Comparison of ENCODE assay signal across 16 cellular contexts in the genomic region with DNA sequence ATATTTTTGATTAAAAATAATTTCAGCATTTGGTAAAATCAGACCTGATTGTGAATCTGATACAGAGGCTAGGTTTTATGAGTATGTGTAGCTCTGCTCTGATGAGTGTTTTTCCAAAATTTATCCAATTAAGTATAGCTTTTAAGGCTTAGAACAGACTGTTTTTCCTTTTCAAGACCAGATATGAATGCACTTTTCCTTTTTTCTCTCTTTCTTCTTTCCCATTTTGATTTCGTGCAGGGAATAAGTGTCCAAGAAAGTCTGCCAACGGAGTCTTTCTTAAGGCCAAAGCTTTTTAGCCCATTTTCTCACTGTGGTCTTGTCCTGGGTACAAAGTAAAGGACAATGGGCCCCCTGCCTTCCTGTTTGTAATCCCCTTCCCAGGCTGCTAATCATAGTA. TPM values are rescaled to one million over a fixed set of nuclear protein-coding genes. Genes with fewer than 3 reads are reported as not detected.
DNase-seq lines count a peak whose midpoint lies in the region; ATAC-seq and TF ChIP-seq lines count a peak whose summit lies in the region.
"Had no signal": no experiment of that assay in that cellular context is flagged by ENCODE, and none has a peak within 500 bp of the region (broad histone marks: within the 10 kb centered on the region; RNA-seq: fewer than 3 reads in every experiment).

No MANE protein-coding gene starts in this region.

- no peaks in the 10 kb centered on the region for H3K9me3 Mint-ChIP-seq in endothelial cell (ENCODE audit: unreplicated experiment)
- H3K9me3 Mint-ChIP-seq: activated naive CD4-positive, alpha-beta T cell treated with anti-CD3 and anti-CD28 coated beads, Interleukin-2, amount 10 ng/mL, durations not matched to agents 7 days and 5 days had no signal

- H3K4me1 Mint-ChIP-seq in endothelial cell (ENCODE audit: unreplicated experiment), result peaks cover 50% of the 10 kb centered on the region

- DNase-seq in left ventricle myocardium inferior (no peak), Right ventricle myocardium superior (no peak), endothelial cell (ENCODE audit: low spot score) (no peak), foreskin keratinocyte (no peak), COLO668 (lab: John Stamatoyannopoulos, UW; ENCODE audit: unreplicated experiment) (no peak), NCI-H2196 (lab: John Stamatoyannopoulos, UW; ENCODE audit: unreplicated experiment) (no peak)
- DNase-seq: activated CD4-positive, alpha-beta T cell treated with anti-CD3 and anti-CD28 coated beads, Interleukin-2, amount 50 U/mL, for 4 hours; activated naive CD4-positive, alpha-beta T cell treated with anti-CD3 and anti-CD28 coated beads, Interleukin-2, amount 10 ng/mL, durations not matched to agents 7 days and 5 days; cortex of kidney; DMS79; GOT3; KBM-7; retina; thyroid gland had no signal

- ATAC-seq in Right ventricle myocardium superior (ENCODE audit: poor library complexity), result no peak
- ATAC-seq in foreskin keratinocyte, result no peak
- ATAC-seq in HG02970 (IDR thresholded peaks at IDR 0.05; ENCODE audit: low FRiP score, unreplicated experiment), result no peak

- peak overlapping the region; percentile 88 for H3K27ac Mint-ChIP-seq in endothelial cell (ENCODE audit: unreplicated experiment)
- H3K27ac Mint-ChIP-seq: activated naive CD4-positive, alpha-beta T cell treated with anti-CD3 and anti-CD28 coated beads, Interleukin-2, amount 10 ng/mL, durations not matched to agents 7 days and 5 days had no signal

- no peaks in the 10 kb centered on the region for H3K36me3 ChIP-seq in left ventricle myocardium inferior
- peaks cover 8% of the 10 kb centered on the region for H3K36me3 ChIP-seq in neuron (ENCODE audit: insufficient read depth, low read length)
- H3K36me3 ChIP-seq: thyroid gland had no signal

- H3K27ac ChIP-seq in left ventricle myocardium inferior (replicated peaks) (peak overlapping the region; percentile 100), foreskin keratinocyte (no peak overlapping the region)

- intact Hi-C loops in left ventricle myocardium inferior (cut with micrococcal nuclease) (no loop called here), Right ventricle myocardium superior (cut with DNase I) (loop anchor here (10.0 kb wide), 1 partner anchor 52 kb away; no protein-coding TSS in a partner anchor)

- H3K36me3 Mint-ChIP-seq in endothelial cell (ENCODE audit: low read depth, unreplicated experiment), result peaks cover 8% of the 10 kb centered on the region
- H3K36me3 Mint-ChIP-seq: activated naive CD4-positive, alpha-beta T cell treated with anti-CD3 and anti-CD28 coated beads, Interleukin-2, amount 10 ng/mL, durations not matched to agents 7 days and 5 days had no signal

- H2AFZ ChIP-seq in neuron (ENCODE audit: low read depth, low read length), result no peak overlapping the region

- H3K9me3 ChIP-seq in left ventricle myocardium inferior (replicated peaks) (no peaks in the 10 kb centered on the region), neuron (ENCODE audit: low read length) (no peaks in the 10 kb centered on the region)
- H3K9me3 ChIP-seq: thyroid gland had no signal

- peak overlapping the region; percentile 83 for H3K4me3 Mint-ChIP-seq in endothelial cell (ENCODE audit: unreplicated experiment)

- peak overlapping the region; percentile 22 for H3K4me3 ChIP-seq in left ventricle myocardium inferior
- H3K4me3 ChIP-seq in neuron (ENCODE audit: low read length), result peak overlapping the region; percentile 94
- H3K4me3 ChIP-seq: thyroid gland had no signal

- peaks cover 5% of the 10 kb centered on the region for H3K27me3 Mint-ChIP-seq in endothelial cell (ENCODE audit: unreplicated experiment)

- H3K27me3 ChIP-seq in left ventricle myocardium inferior (ENCODE audit: low read depth) (no peaks in the 10 kb centered on the region), neuron (ENCODE audit: insufficient read depth, low read length) (no peaks in the 10 kb centered on the region), foreskin keratinocyte (no peaks in the 10 kb centered on the region)
- H3K27me3 ChIP-seq: thyroid gland had no signal

- peaks cover 84% of the 10 kb centered on the region for H3K4me1 ChIP-seq in left ventricle myocardium inferior
- H3K4me1 ChIP-seq in neuron (ENCODE audit: insufficient read depth, low read length), result peaks cover 42% of the 10 kb centered on the region
- peaks cover 23% of the 10 kb centered on the region for H3K4me1 ChIP-seq in foreskin keratinocyte

- no peak for TF ChIP-seq CTCF in left ventricle myocardium inferior (IDR thresholded peaks at IDR 0.05; ENCODE audit: borderline replicate concordance)
- no peak for TF ChIP-seq CTCF in endothelial cell (IDR thresholded peaks at IDR 0.05; ENCODE audit: unreplicated experiment)
- TF ChIP-seq CTCF in foreskin keratinocyte (conservative IDR thresholded peaks at IDR 0.05), result no peak

RNA-seq across cellular contexts. Expression of a gene that starts 2.8 kb away (rescaled TPM):
- total RNA-seq in left ventricle myocardium inferior, result 78.4 TPM
- total RNA-seq in Right ventricle myocardium superior, result 66.8 TPM
- total RNA-seq in endothelial cell (ENCODE audit: unreplicated experiment), result 111 TPM
- 24.9 and 26.2 TPM in 2 replicates for total RNA-seq in foreskin keratinocyte
- 4.5 and 4.9 TPM in 2 replicates for polyA plus RNA-seq in foreskin keratinocyte
